In genomic region chr6:136138003-136138402, GRCh38 we compare ENCODE assay signal across 16 cellular contexts.
DNase-seq lines count a peak whose midpoint lies in the region; ATAC-seq and TF ChIP-seq lines count a peak whose summit lies in the region.
"Had no signal": no experiment of that assay in that cellular context is flagged by ENCODE, and none has a peak within 500 bp of the region (broad histone marks: within the 10 kb centered on the region; RNA-seq: fewer than 3 reads in every experiment).

No MANE protein-coding gene starts in this region.

- H3K9me3 Mint-ChIP-seq in MCF 10A (ENCODE audit: unreplicated experiment) = peaks cover 8% of the 10 kb centered on the region

- TF ChIP-seq EP300 in ovary (IDR thresholded peaks at IDR 0.05) = no peak

- ATAC-seq in heart right ventricle (no peak), left cardiac atrium (no peak), body of pancreas (no peak)
- ATAC-seq: CD8-positive, alpha-beta T cell had no signal

- H3K9me3 ChIP-seq in heart right ventricle = peaks cover 0 to 23% (median 0%) of the 10 kb centered on the region in 11 donors
- H3K9me3 ChIP-seq in body of pancreas = no peaks in the 10 kb centered on the region
- H3K9me3 ChIP-seq in ovary = no peaks in the 10 kb centered on the region
- H3K9me3 ChIP-seq: BLaER1 treated with 17β-estradiol and CSF1 and Interleukin-3, amounts not matched to agents 10 nM and 100 nM; HAP-1 had no signal

- H3K36me3 ChIP-seq in heart right ventricle (no peaks in the 10 kb centered on the region), body of pancreas (replicated peaks in 1 of 2; ENCODE audit: insufficient read depth in 1 of 2, low read depth in 2 of 2) (no peaks in the 10 kb centered on the region), ovary (no peaks in the 10 kb centered on the region)
- H3K36me3 ChIP-seq: BLaER1 treated with 17β-estradiol and CSF1 and Interleukin-3, amounts not matched to agents 10 nM and 100 nM; HAP-1 had no signal

- no peaks in the 10 kb centered on the region for H3K27me3 Mint-ChIP-seq in MCF 10A (ENCODE audit: insufficient read depth, unreplicated experiment)
- H3K27me3 Mint-ChIP-seq: B cell had no signal

- DNase-seq in heart right ventricle (no peak), left cardiac atrium (no peak), HuH-7 (ENCODE audit: low spot score) (peak; percentile 4), body of pancreas (no peak), AML-193 (lab: John Stamatoyannopoulos, UW) (no peak), MCF 10A (ENCODE audit: unreplicated experiment) (no peak), ovary (no peak)
- DNase-seq: CD8-positive, alpha-beta T cell; DMS 273 treated with DMSO at 0.1 percent for 48 hours; DMS53 had no signal

- 76 to 82% methylated on average over 2 of the region's 2 CpGs for WGBS in heart right ventricle, 2 donors
- 17 to 20% methylated on average over 2 of the region's 2 CpGs for WGBS in body of pancreas, 2 donors
- 36 to 69% (median 46%) methylated on average over 2 of the region's 2 CpGs for WGBS in ovary, 3 donors

- TF ChIP-seq POLR2A in body of pancreas (IDR thresholded peaks at IDR 0.05) = no peak
- TF ChIP-seq POLR2A in ovary (IDR thresholded peaks at IDR 0.05) = no peak

- POLR2A ChIA-PET in MCF 10A (lab: Yijun Ruan, JAX) = interaction anchor here (0.7 to 1.5 kb wide), 2 partner anchors 10 to 286 kb away, joined by 3 read pairs; partner anchors contain the start of gene PDE7B

- CTCF ChIA-PET in MCF 10A (lab: Yijun Ruan, JAX) = interaction anchor here (0.7 kb wide), 1 partner anchor 36 kb away, joined by 3 read pairs; no protein-coding TSS in a partner anchor

- H3K36me3 Mint-ChIP-seq in MCF 10A (ENCODE audit: insufficient read depth, unreplicated experiment) = no peaks in the 10 kb centered on the region
- H3K36me3 Mint-ChIP-seq: CD8-positive, alpha-beta T cell had no signal

- no peak overlapping the region for H3K27ac Mint-ChIP-seq in MCF 10A (ENCODE audit: low read depth, unreplicated experiment)
- H3K27ac Mint-ChIP-seq: B cell; CD8-positive, alpha-beta T cell had no signal

- H3K4me1 Mint-ChIP-seq in MCF 10A (ENCODE audit: insufficient read depth, unreplicated experiment) = no peaks in the 10 kb centered on the region
- H3K4me1 Mint-ChIP-seq: B cell had no signal

- intact Hi-C loops in heart right ventricle (cut with DNase I) (no loop called here), left cardiac atrium (cut with DNase I) (no loop called here), body of pancreas (cut with DNase I) (no loop called here), MCF 10A (cut with micrococcal nuclease) (no loop called here), ovary (cut with DNase I) (no loop called here)

- H3K4me1 ChIP-seq in heart right ventricle = peaks cover 0 to 36% (median 15%) of the 10 kb centered on the region in 9 donors
- H3K4me1 ChIP-seq in body of pancreas = peaks cover 10% of the 10 kb centered on the region
- H3K4me1 ChIP-seq in ovary (ENCODE audit: insufficient read depth) = no peaks in the 10 kb centered on the region
- H3K4me1 ChIP-seq: BLaER1 treated with 17β-estradiol and CSF1 and Interleukin-3, amounts not matched to agents 10 nM and 100 nM; HAP-1 had no signal

- no TSS peak for BruUV-seq in MCF 10A (replicated peaks; lab: Mats Ljungman, UMichigan)

- TF ChIP-seq CTCF in heart right ventricle (IDR thresholded peaks at IDR 0.05) (no peak), body of pancreas (IDR thresholded peaks at IDR 0.05) (no peak), MCF 10A (IDR thresholded peaks at IDR 0.05; ENCODE audit: unreplicated experiment) (no peak), ovary (IDR thresholded peaks at IDR 0.05) (no peak)

- H3K27ac ChIP-seq in heart right ventricle (peak overlapping the region in 7 of 10 donors; percentile 5 to 62 (median 37)), body of pancreas (peak overlapping the region in 3 of 4 donors; percentile 16 to 40 (median 28)), ovary (no peak overlapping the region)
- H3K27ac ChIP-seq: 22Rv1; BLaER1 treated with 17β-estradiol and CSF1 and Interleukin-3, amounts not matched to agents 10 nM and 100 nM; GM23248; KMS-11 had no signal

- H3K27me3 ChIP-seq in heart right ventricle (no peaks in the 10 kb centered on the region), body of pancreas (no peaks in the 10 kb centered on the region), ovary (no peaks in the 10 kb centered on the region)
- H3K27me3 ChIP-seq: BLaER1 treated with 17β-estradiol and CSF1 and Interleukin-3, amounts not matched to agents 10 nM and 100 nM had no signal

- H3K4me3 ChIP-seq in heart right ventricle (no peak overlapping the region), body of pancreas (no peak overlapping the region), ovary (no peak overlapping the region)
- H3K4me3 ChIP-seq: BLaER1 treated with 17β-estradiol and CSF1 and Interleukin-3, amounts not matched to agents 10 nM and 100 nM; GM23248; HAP-1 had no signal

- no peak overlapping the region for H3K4me3 Mint-ChIP-seq in MCF 10A (ENCODE audit: unreplicated experiment)
- H3K4me3 Mint-ChIP-seq: B cell; CD8-positive, alpha-beta T cell had no signal

Comparison
In these comparisons a context has a peak if more than half of its experiments do, and no peak if none do; other contexts are left out.
1. H3K27ac ChIP-seq: peak in heart right ventricle (7 of 10) and body of pancreas (3 of 4); none in ovary (0 of 2).